9 cellular contexts compared by ENCODE assay signal in genomic region chr2:128958241-128958640, GRCh38.
"Had no signal": no experiment of that assay in that cellular context is flagged by ENCODE, and none has a peak within 500 bp of the region (broad histone marks: within the 10 kb centered on the region; RNA-seq: fewer than 3 reads in every experiment).

No MANE protein-coding gene starts in this region.

- H3K4me1 ChIP-seq: HAP-1 had no signal

- ATAC-seq: GM23338, HCT116 had no signal

- H3K4me1 Mint-ChIP-seq: GM23338, H9 had no signal

- H3K4me3 ChIP-seq: GM23248, GM23338, HAP-1 had no signal

- H3K9me3 ChIP-seq: HAP-1 had no signal

- H3K4me3 Mint-ChIP-seq: GM23338, H9, HFFc6 had no signal

- H3K27ac Mint-ChIP-seq: GM23338, HFFc6 had no signal

- H3K4me2 ChIP-seq: GM23338 had no signal

- H3K9ac ChIP-seq: GM23248 had no signal

- DNase-seq: GM23248, GOT3, H7, H9, HCEC 1CT, HFFc6 had no signal

- H3K27ac ChIP-seq: GM23248 had no signal

- H3K36me3 ChIP-seq: HAP-1 had no signal
